In genomic region chr5:169636477-169637084, GRCh38 we compare ENCODE assay signal across 1 cellular context.
TF ChIP-seq lines count a peak whose summit lies in the region.

No MANE protein-coding gene starts in this region.

TF ChIP-seq in GM12878, 131 proteins besides CTCF, POLR2A, EP300 and RAD21 (continued from another document):
- TF ChIP-seq PKNOX1 (IDR thresholded peaks at IDR 0.05) (no peak), RELB (IDR thresholded peaks at IDR 0.05; ENCODE audit: low read depth) (peak; percentile 33; the same call in 1 of the 2 replicates), CREM (IDR thresholded peaks at IDR 0.05; ENCODE audit: low read depth) (no peak), IKZF1 (conservative IDR thresholded peaks at IDR 0.05) (no peak), TAF1 (IDR thresholded peaks at IDR 0.05; ENCODE audit: borderline replicate concordance, low read depth, low read length) (no peak), REST (IDR thresholded peaks at IDR 0.05; ENCODE audit: low read depth, low read length) (no peak), TBL1XR1 (IDR thresholded peaks at IDR 0.05; ENCODE audit: low read depth, low read length) (no peak), CHD2 (IDR thresholded peaks at IDR 0.05; ENCODE audit: borderline replicate concordance, low read depth, low read length) (no peak), ZBTB11 (CRISPR knock-in tag; IDR thresholded peaks at IDR 0.05) (no peak), TCF3 (IDR thresholded peaks at IDR 0.05; ENCODE audit: borderline replicate concordance, insufficient read depth, low read depth, low read length) (no peak), SREBF2 (IDR thresholded peaks at IDR 0.05; ENCODE audit: low read length) (no peak), ATF2 (IDR thresholded peaks at IDR 0.05; ENCODE audit: low read length) (no peak), HSF1 (IDR thresholded peaks at IDR 0.05; ENCODE audit: low read depth, low read length) (no peak), MEF2B (IDR thresholded peaks at IDR 0.05; ENCODE audit: partially characterized antibody, poor library complexity, severe bottlenecking) (peak; percentile 9)
- TF ChIP-seq, protein P1, sequence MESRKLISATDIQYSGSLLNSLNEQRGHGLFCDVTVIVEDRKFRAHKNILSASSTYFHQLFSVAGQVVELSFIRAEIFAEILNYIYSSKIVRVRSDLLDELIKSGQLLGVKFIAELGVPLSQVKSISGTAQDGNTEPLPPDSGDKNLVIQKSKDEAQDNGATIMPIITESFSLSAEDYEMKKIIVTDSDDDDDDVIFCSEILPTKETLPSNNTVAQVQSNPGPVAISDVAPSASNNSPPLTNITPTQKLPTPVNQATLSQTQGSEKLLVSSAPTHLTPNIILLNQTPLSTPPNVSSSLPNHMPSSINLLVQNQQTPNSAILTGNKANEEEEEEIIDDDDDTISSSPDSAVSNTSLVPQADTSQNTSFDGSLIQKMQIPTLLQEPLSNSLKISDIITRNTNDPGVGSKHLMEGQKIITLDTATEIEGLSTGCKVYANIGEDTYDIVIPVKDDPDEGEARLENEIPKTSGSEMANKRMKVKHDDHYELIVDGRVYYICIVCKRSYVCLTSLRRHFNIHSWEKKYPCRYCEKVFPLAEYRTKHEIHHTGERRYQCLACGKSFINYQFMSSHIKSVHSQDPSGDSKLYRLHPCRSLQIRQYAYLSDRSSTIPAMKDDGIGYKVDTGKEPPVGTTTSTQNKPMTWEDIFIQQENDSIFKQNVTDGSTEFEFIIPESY (IDR thresholded peaks at IDR 0.05) = peak; percentile 75; the same call in 1 of the 2 replicates
